ENCODE assay signal across 16 cellular contexts in genomic region chr1:26546819-26547218, GRCh38. TPM values are rescaled to one million over a fixed set of nuclear protein-coding genes. Genes with fewer than 3 reads are reported as not detected.
DNase-seq lines count a peak whose midpoint lies in the region; ATAC-seq and TF ChIP-seq lines count a peak whose summit lies in the region.
"Had no signal": no experiment of that assay in that cellular context is flagged by ENCODE, and none has a peak within 500 bp of the region (broad histone marks: within the 10 kb centered on the region; RNA-seq: fewer than 3 reads in every experiment).

No MANE protein-coding gene starts in this region.

- H3K4me1 Mint-ChIP-seq in activated CD4-positive, alpha-beta T cell treated with anti-CD3 and anti-CD28 coated beads for 36 hours: peaks cover 59% of the 10 kb centered on the region
- H3K4me1 Mint-ChIP-seq in activated naive CD8-positive, alpha-beta T cell treated with anti-CD3 and anti-CD28 coated beads, Interleukin-2, amount 50 U/mL, for 24 hours: peaks cover 71% of the 10 kb centered on the region

- POLR2A ChIA-PET in activated CD4-positive, alpha-beta T cell treated with anti-CD3 and anti-CD28 coated beads for 36 hours (lab: Charles Lee): no interaction called here

- H3K27ac ChIP-seq in KOPT-K1 (ENCODE audit: low read depth, low read length, poor library complexity, severe bottlenecking) (peak overlapping the region; percentile 91), neutrophil (peak overlapping the region; percentile 100), left lung (peak overlapping the region in 1 of 2 donors; percentile 97)
- H3K27ac ChIP-seq: cardiac muscle cell, tibial artery had no signal

- H3K9me3 Mint-ChIP-seq in activated CD4-positive, alpha-beta T cell treated with anti-CD3 and anti-CD28 coated beads for 36 hours (ENCODE audit: low read depth): no peaks in the 10 kb centered on the region
- H3K9me3 Mint-ChIP-seq in activated naive CD8-positive, alpha-beta T cell treated with anti-CD3 and anti-CD28 coated beads, Interleukin-2, amount 50 U/mL, for 24 hours: no peaks in the 10 kb centered on the region

- CTCF ChIA-PET in activated CD4-positive, alpha-beta T cell treated with anti-CD3 and anti-CD28 coated beads for 36 hours (lab: Charles Lee): interaction anchor here (0.6 to 2.4 kb wide), 5 partner anchors 9 to 342 kb away, joined by 3 to 8 read pairs (median 3); no protein-coding TSS in a partner anchor

- peak overlapping the region; percentile 96 for H3K27ac Mint-ChIP-seq in activated CD4-positive, alpha-beta T cell treated with anti-CD3 and anti-CD28 coated beads for 36 hours
- H3K27ac Mint-ChIP-seq in activated naive CD8-positive, alpha-beta T cell treated with anti-CD3 and anti-CD28 coated beads, Interleukin-2, amount 50 U/mL, for 24 hours: peak overlapping the region; percentile 93

- H3K4me3 ChIP-seq in neutrophil (ENCODE audit: low read depth in 1 of 2, low read length in 1 of 2) (peak overlapping the region; percentile 90 to 93), left lung (peak overlapping the region in 1 of 2 donors; percentile 67)
- H3K4me3 ChIP-seq: cardiac muscle cell, smooth muscle cell had no signal

- H3K36me3 ChIP-seq in KOPT-K1 (ENCODE audit: insufficient read depth, low read length): peaks cover 40% of the 10 kb centered on the region
- peaks cover 52% of the 10 kb centered on the region for H3K36me3 ChIP-seq in neutrophil
- H3K36me3 ChIP-seq in left lung: peaks cover 0 to 58% of the 10 kb centered on the region in 2 donors
- H3K36me3 ChIP-seq: cardiac muscle cell had no signal

- H3K9me3 ChIP-seq in KOPT-K1 (ENCODE audit: insufficient read depth, low read length, poor library complexity, severe bottlenecking) (no peaks in the 10 kb centered on the region), neutrophil (no peaks in the 10 kb centered on the region), left lung (no peaks in the 10 kb centered on the region)
- H3K9me3 ChIP-seq: tibial artery had no signal

- TF ChIP-seq CTCF in neutrophil (IDR thresholded peaks at IDR 0.05) (no peak), left lung (IDR thresholded peaks at IDR 0.05) (no peak)

- no peaks in the 10 kb centered on the region for H3K27me3 Mint-ChIP-seq in activated CD4-positive, alpha-beta T cell treated with anti-CD3 and anti-CD28 coated beads for 36 hours
- H3K27me3 Mint-ChIP-seq in activated naive CD8-positive, alpha-beta T cell treated with anti-CD3 and anti-CD28 coated beads, Interleukin-2, amount 50 U/mL, for 24 hours: no peaks in the 10 kb centered on the region

- H3K4me3 Mint-ChIP-seq in activated CD4-positive, alpha-beta T cell treated with anti-CD3 and anti-CD28 coated beads for 36 hours: peak overlapping the region; percentile 80
- H3K4me3 Mint-ChIP-seq in activated naive CD8-positive, alpha-beta T cell treated with anti-CD3 and anti-CD28 coated beads, Interleukin-2, amount 50 U/mL, for 24 hours: peak overlapping the region; percentile 93

- no peak for ATAC-seq in activated CD4-positive, alpha-beta T cell treated with anti-CD3 and anti-CD28 coated beads for 36 hours
- no peak for ATAC-seq in activated naive CD8-positive, alpha-beta T cell treated with anti-CD3 and anti-CD28 coated beads, Interleukin-2, amount 50 U/mL, for 24 hours
- no peak for ATAC-seq in left lung
- ATAC-seq: left lobe of liver, Right ventricle myocardium inferior had no signal

- peaks cover 61 to 64% of the 10 kb centered on the region in 2 experiments for H3K4me1 ChIP-seq in neutrophil (ENCODE audit: control insufficient read depth in 1 of 2, insufficient read depth in 1 of 2, low read depth in 1 of 2, low read length in 1 of 2)
- peaks cover 5 to 66% of the 10 kb centered on the region in 2 donors for H3K4me1 ChIP-seq in left lung

- intact Hi-C loops in activated CD4-positive, alpha-beta T cell treated with anti-CD3 and anti-CD28 coated beads for 36 hours (cut with DNase I, micrococcal nuclease): no loop called here
- intact Hi-C loops in left lung (cut with DNase I): no loop called here

- DNase-seq in activated CD4-positive, alpha-beta T cell treated with anti-CD3 and anti-CD28 coated beads for 36 hours: no peak
- no peak for DNase-seq in activated CD4-positive, alpha-beta T cell treated with anti-CD3 and anti-CD28 coated beads for 1 hour
- no peak for DNase-seq in activated naive CD8-positive, alpha-beta T cell treated with anti-CD3 and anti-CD28 coated beads, Interleukin-2, amount 50 U/mL, for 24 hours
- no peak for DNase-seq in HCEC 1CT
- no peak for DNase-seq in left lung
- no peak for DNase-seq in SW 1271 (lab: John Stamatoyannopoulos, UW)
- DNase-seq: Calu3, NCI-H1694, NCI-H526, tibial artery had no signal

- H3K36me3 Mint-ChIP-seq in activated CD4-positive, alpha-beta T cell treated with anti-CD3 and anti-CD28 coated beads for 36 hours (ENCODE audit: low read depth): peaks cover 38% of the 10 kb centered on the region
- peaks cover 42% of the 10 kb centered on the region for H3K36me3 Mint-ChIP-seq in activated naive CD8-positive, alpha-beta T cell treated with anti-CD3 and anti-CD28 coated beads, Interleukin-2, amount 50 U/mL, for 24 hours (ENCODE audit: low read depth)

- H3K27me3 ChIP-seq in neutrophil (no peaks in the 10 kb centered on the region), left lung (no peaks in the 10 kb centered on the region)
- H3K27me3 ChIP-seq: cardiac muscle cell had no signal

RNA-seq across cellular contexts. Expression of gene RPS6KA1, which starts 17.3 kb away (rescaled TPM):
- total RNA-seq in activated CD4-positive, alpha-beta T cell treated with anti-CD3 and anti-CD28 coated beads for 36 hours: 100 to 1,000 TPM; 116 to 160 TPM
- 100 to 1,000 TPM in 1 of 2 donors, 10 to 100 TPM in 1; 85.6 to 104 TPM for total RNA-seq in left lung
